Comparison of ENCODE assay signal across 8 cellular contexts in genomic region chr11:7514099-7514725, GRCh38. TPM values are rescaled to one million over a fixed set of nuclear protein-coding genes. Genes with fewer than 3 reads are reported as not detected.
DNase-seq lines count a peak whose midpoint lies in the region; ATAC-seq, FAIRE-seq and TF ChIP-seq lines count a peak whose summit lies in the region.

No MANE protein-coding gene starts in this region.

- H3K27ac Mint-ChIP-seq in activated naive CD8-positive, alpha-beta T cell, result peak overlapping the region; percentile 91

- peaks cover 4% of the 10 kb centered on the region for H3K36me3 Mint-ChIP-seq in activated naive CD8-positive, alpha-beta T cell

- H3K27ac ChIP-seq in A549 (peak overlapping the region; percentile 75 to 92), rectal smooth muscle tissue (ENCODE audit: low read depth, low read length) (peak overlapping the region; percentile 84)

- no peaks in the 10 kb centered on the region for H3K9me3 Mint-ChIP-seq in activated naive CD8-positive, alpha-beta T cell (ENCODE audit: low read depth)

- DNase-seq in A549 (ENCODE audit: low read depth in 1 of 2, low spot score in 1 of 2) (peak in 1 of 2 experiments; percentile 22), left ventricle myocardium superior (no peak), NCI-H2227 (lab: John Stamatoyannopoulos, UW; ENCODE audit: unreplicated experiment) (no peak)

- H3K27me3 ChIP-seq in rectal smooth muscle tissue (ENCODE audit: control insufficient read depth, insufficient read depth, low read length), result no peaks in the 10 kb centered on the region

- H3K4me3 Mint-ChIP-seq in activated naive CD8-positive, alpha-beta T cell, result peak overlapping the region; percentile 93

- no peak for TF ChIP-seq POLR2A in A549 (IDR thresholded peaks at IDR 0.05; ENCODE audit: low read length)

- no peak for TF ChIP-seq EP300 in A549 (IDR thresholded peaks at IDR 0.05)

- POLR2A ChIA-PET in A549 (lab: Yijun Ruan, JAX), result no interaction called here

- H3K9ac ChIP-seq in rectal smooth muscle tissue (ENCODE audit: low read length), result peak overlapping the region; percentile 32

- no peak for FAIRE-seq in A549 (lab: Jason Lieb, UNC)

- CTCF ChIA-PET in A549 (lab: Yijun Ruan, JAX), result interaction anchor here (0.6 to 6.1 kb wide), 22 partner anchors 9 to 478 kb away, joined by 3 to 76 read pairs (median 4); partner anchors contain the start of gene OLFML1

- peaks cover 50% of the 10 kb centered on the region for H3K4me1 Mint-ChIP-seq in activated naive CD8-positive, alpha-beta T cell (ENCODE audit: low read depth)

- TF ChIP-seq RAD21 in A549 (conservative IDR thresholded peaks at IDR 0.05 in 1 of 2, IDR thresholded peaks at IDR 0.05 in 1 of 2), result no peak

- H3K9me3 ChIP-seq in A549, result no peaks in the 10 kb centered on the region

- H3K4me1 ChIP-seq in A549 (0 out of 3 replicates have a peak, but pooled peaks cover 6% of the 10 kb centered on the region), rectal smooth muscle tissue (ENCODE audit: control insufficient read depth, insufficient read depth, low read length) (peaks cover 8% of the 10 kb centered on the region)

- H3K27me3 Mint-ChIP-seq in activated naive CD8-positive, alpha-beta T cell, result no peaks in the 10 kb centered on the region

- ATAC-seq in A549 (peak; percentile 51 to 65), GM18861 (IDR thresholded peaks at IDR 0.05; ENCODE audit: unreplicated experiment) (peak; percentile 3), HG03439 (IDR thresholded peaks at IDR 0.05; ENCODE audit: unreplicated experiment) (peak; percentile 10), left ventricle myocardium superior (peak; percentile 10), HG03095 (IDR thresholded peaks at IDR 0.05; ENCODE audit: unreplicated experiment) (no peak)

- H3K4me2 ChIP-seq in A549, result peak overlapping the region; percentile 89

- H3K4me3 ChIP-seq in A549 (peak overlapping the region; percentile 76), rectal smooth muscle tissue (ENCODE audit: low read length) (peak overlapping the region; percentile 95)

- intact Hi-C loops in left ventricle myocardium superior (cut with micrococcal nuclease), result no loop called here

- 0 out of 3 replicates have a peak, but pooled peaks have one; percentile 9 for TF ChIP-seq CTCF in A549 (IDR thresholded peaks at IDR 0.05)

- no peaks in the 10 kb centered on the region for H3K36me3 ChIP-seq in rectal smooth muscle tissue (ENCODE audit: control insufficient read depth, insufficient read depth, low read length)

- WGBS in A549 (ENCODE audit: missing lambda C conversion rate), result 69% methylated on average over 7 of the region's 36 CpGs

TF ChIP-seq in A549, 52 proteins besides CTCF, POLR2A, EP300 and RAD21:
- TF ChIP-seq RNF2 (IDR thresholded peaks at IDR 0.05; ENCODE audit: borderline replicate concordance, low read depth) (0 out of 2 replicates have a peak, but pooled peaks have one; percentile 54), MAX (IDR thresholded peaks at IDR 0.05) (peak; percentile 12; the same call in 1 of the 2 replicates), HOXB5 (CRISPR knock-in tag; IDR thresholded peaks at IDR 0.05) (no peak), PHF8 (IDR thresholded peaks at IDR 0.05; ENCODE audit: borderline replicate concordance, low read depth) (0 out of 2 replicates have a peak, but pooled peaks have one; percentile 47), GATA3 (IDR thresholded peaks at IDR 0.05; ENCODE audit: borderline replicate concordance) (no peak), KDM1A (IDR thresholded peaks at IDR 0.05; ENCODE audit: low read depth) (peak; percentile 45; the same call in 1 of the 2 replicates)
TF ChIP-seq in A549: peak in this region for 4.

RNA-seq across cellular contexts. Expression of gene PPFIBP2, which starts 0.4 kb away (rescaled TPM):
- polyA plus RNA-seq in A549 (2011; rRNA removed) (32.5 and 58.4 TPM in 2 replicates), A549 (2017; fragmentation: RNase III; extraction: RNeasy Plus Mini Kit Qiagen cat#74134 plus additional on column Dnase treatment) (12.1 to 16.2 TPM (median 13.4 TPM) in 3 replicates)
- 12.3 and 14.3 TPM in 2 replicates for polyA plus RNA-seq in A549 (2012; cell fraction: cytosol; rRNA removed)
- polyA plus RNA-seq in A549 (2012; cell fraction: nucleus; rRNA removed), result 30.6 and 40.6 TPM in 2 replicates
- polyA minus RNA-seq in A549 (2011; rRNA and poly(A)+ RNA removed), result 55.9 and 77.1 TPM in 2 replicates
- 19.9 TPM for total RNA-seq in left ventricle myocardium superior

RNA-seq across cellular contexts. Expression of gene OLFML1, which starts 28.9 kb away (rescaled TPM):
- polyA plus RNA-seq in A549 (2011; rRNA removed) (0.05 TPM in 1 of 2 replicates, not detected in the other), A549 (2017; fragmentation: RNase III; extraction: RNeasy Plus Mini Kit Qiagen cat#74134 plus additional on column Dnase treatment) (not detected in 3 replicates)
- polyA plus RNA-seq in A549 (2012; cell fraction: cytosol; rRNA removed), result 0.01 TPM in 1 of 2 replicates, not detected in the other
- polyA plus RNA-seq in A549 (2012; cell fraction: nucleus; rRNA removed), result not detected in 2 replicates
- 0.17 TPM in 1 of 2 replicates, not detected in the other for polyA minus RNA-seq in A549 (2011; rRNA and poly(A)+ RNA removed)
- 5.7 TPM for total RNA-seq in left ventricle myocardium superior
